In genomic region chr12:93050748-93051081, GRCh38 we compare ENCODE assay signal across 17 cellular contexts.
A peak's percentile ranks its signal among the peaks of the same experiment; 100 is the strongest.
DNase-seq lines count a peak whose midpoint lies in the region; FAIRE-seq and TF ChIP-seq lines count a peak whose summit lies in the region.
"Had no signal": no experiment of that assay in that cellular context is flagged by ENCODE, and none has a peak within 500 bp of the region (broad histone marks: within the 10 kb centered on the region; RNA-seq: fewer than 3 reads in every experiment).

No MANE protein-coding gene starts in this region.

- peak overlapping the region; percentile 0 for H3K4me2 ChIP-seq in fibroblast of lung (ENCODE audit: extremely low read depth, insufficient read depth, low read length)

- no peaks in the 10 kb centered on the region for H3K79me2 ChIP-seq in fibroblast of lung (ENCODE audit: control insufficient read depth, insufficient read depth, low read length)

- TF ChIP-seq CTCF in left ventricle myocardium inferior (IDR thresholded peaks at IDR 0.05; ENCODE audit: borderline replicate concordance), result no peak
- no peak for TF ChIP-seq CTCF in right atrium auricular region (IDR thresholded peaks at IDR 0.05)
- no peak for TF ChIP-seq CTCF in fibroblast of lung (conservative IDR thresholded peaks at IDR 0.05 in 1 of 2, IDR thresholded peaks at IDR 0.05 in 1 of 2; ENCODE audit: low read depth in 1 of 2, low read length in 2 of 2)

- no peaks in the 10 kb centered on the region for H3K9me3 ChIP-seq in left ventricle myocardium inferior (replicated peaks)
- no peaks in the 10 kb centered on the region for H3K9me3 ChIP-seq in right atrium auricular region
- no peaks in the 10 kb centered on the region for H3K9me3 ChIP-seq in SJCRH30 (replicated peaks)
- no peaks in the 10 kb centered on the region for H3K9me3 ChIP-seq in fibroblast of lung (ENCODE audit: control insufficient read depth, insufficient read depth, low read depth, low read length)

- H3K36me3 ChIP-seq in left ventricle myocardium inferior (no peaks in the 10 kb centered on the region), right atrium auricular region (no peaks in the 10 kb centered on the region), SJCRH30 (no peaks in the 10 kb centered on the region), fibroblast of lung (ENCODE audit: control insufficient read depth, insufficient read depth, low read length) (no peaks in the 10 kb centered on the region)

- no peak overlapping the region for H3K9ac ChIP-seq in fibroblast of lung (ENCODE audit: insufficient read depth, low read length)

- H3K4me1 ChIP-seq in left ventricle myocardium inferior (peaks cover 12% of the 10 kb centered on the region), right atrium auricular region (peaks cover 0 to 8% of the 10 kb centered on the region in 2 donors), SJCRH30 (peaks cover 15% of the 10 kb centered on the region), fibroblast of lung (ENCODE audit: control insufficient read depth, extremely low read depth, insufficient read depth, low read length) (no peaks in the 10 kb centered on the region)

- H3K4me3 ChIP-seq in left ventricle myocardium inferior (no peak overlapping the region), right atrium auricular region (no peak overlapping the region), SJCRH30 (no peak overlapping the region), fibroblast of lung (replicated peaks in 1 of 4; ENCODE audit: control extremely low read depth in 1 of 4, insufficient read depth in 1 of 4, low read depth in 3 of 4, low read length in 4 of 4) (no peak overlapping the region)
- H3K4me3 ChIP-seq: SK-N-MC had no signal

- H3K27ac ChIP-seq in left ventricle myocardium inferior (replicated peaks), result peak overlapping the region; percentile 57
- no peak overlapping the region for H3K27ac ChIP-seq in right atrium auricular region
- peak overlapping the region; percentile 38 for H3K27ac ChIP-seq in SJCRH30
- H3K27ac ChIP-seq in fibroblast of lung (ENCODE audit: insufficient read depth, low read length), result no peak overlapping the region
- no peak overlapping the region for H3K27ac ChIP-seq in substantia nigra (ENCODE audit: low read depth, low read length, poor library complexity, severe bottlenecking)
- H3K27ac ChIP-seq: SK-N-MC had no signal

- FAIRE-seq in urothelium cell line (lab: Jason Lieb, UNC), result no peak

- H2AFZ ChIP-seq in fibroblast of lung (ENCODE audit: low read length), result no peak overlapping the region

- H3K27me3 ChIP-seq in left ventricle myocardium inferior (ENCODE audit: low read depth) (no peaks in the 10 kb centered on the region), right atrium auricular region (no peaks in the 10 kb centered on the region), SJCRH30 (no peaks in the 10 kb centered on the region), fibroblast of lung (ENCODE audit: control insufficient read depth, insufficient read depth, low read length) (no peaks in the 10 kb centered on the region)

- intact Hi-C loops in left ventricle myocardium inferior (cut with micrococcal nuclease), result no loop called here

- H4K20me1 ChIP-seq in fibroblast of lung (ENCODE audit: control insufficient read depth, extremely low read depth, insufficient read depth, low read length), result no peaks in the 10 kb centered on the region

- DNase-seq in left ventricle myocardium inferior (no peak), right atrium auricular region (ENCODE audit: low spot score) (no peak), SJCRH30 (no peak), fibroblast of lung (ENCODE audit: low read depth in 2 of 2) (no peak), T-helper 2 cell (no peak), urothelium cell line (ENCODE audit: low spot score) (no peak), substantia nigra (lab: John Stamatoyannopoulos, UW) (no peak)
- DNase-seq in activated CD4-positive, alpha-beta T cell treated with anti-CD3 and anti-CD28 coated beads, Interleukin-2, amount 50 U/mL, for 4 hours, result no peak
- DNase-seq: DMS79, H9, Karpas-422, NCI-H1694, NCI-H2081, NCI-H2171 treated with DMSO at 0.1 percent for 48 hours, NCI-H524 treated with DMSO at 0.1 percent for 48 hours, Right ventricle myocardium superior had no signal

Comparison
In these comparisons a context has a peak if more than half of its experiments do, and no peak if none do; other contexts are left out.
1. H3K27ac ChIP-seq: peak in left ventricle myocardium inferior (single experiment) and SJCRH30 (single experiment); none in right atrium auricular region (0 of 2), fibroblast of lung (single experiment) and substantia nigra (single experiment).